Comparison of ENCODE assay signal across 1 cellular context in genomic region chr1:12619396-12620141, GRCh38.
TF ChIP-seq lines count a peak whose summit lies in the region.

No MANE protein-coding gene starts in this region.

TF ChIP-seq in HepG2, 621 proteins besides CTCF, POLR2A, EP300 and RAD21 (continued from another document and continues in another):
- TF ChIP-seq ZNF710 (CRISPR knock-in tag; IDR thresholded peaks at IDR 0.05; ENCODE audit: borderline replicate concordance), result peak; percentile 22; the same call in 1 of the 2 replicates
- TF ChIP-seq NFKB2 (CRISPR knock-in tag; IDR thresholded peaks at IDR 0.05; ENCODE audit: borderline replicate concordance), result no peak
- 0 out of 2 replicates have a peak, but pooled peaks have one; percentile 81 for TF ChIP-seq ZNF674 (CRISPR knock-in tag; IDR thresholded peaks at IDR 0.05; ENCODE audit: low read depth)
- TF ChIP-seq RFX3 (CRISPR knock-in tag; IDR thresholded peaks at IDR 0.05), result no peak
- TF ChIP-seq FOXA1 (IDR thresholded peaks at IDR 0.05), result no peak
- TF ChIP-seq FOXA1 (CRISPR knock-in tag; IDR thresholded peaks at IDR 0.05), result no peak
- no peak for TF ChIP-seq ZBTB8A (CRISPR knock-in tag; IDR thresholded peaks at IDR 0.05; ENCODE audit: borderline replicate concordance, low read depth)
- TF ChIP-seq ZFP37 (CRISPR knock-in tag; IDR thresholded peaks at IDR 0.05; ENCODE audit: borderline replicate concordance), result no peak
- TF ChIP-seq THRA (CRISPR knock-in tag; IDR thresholded peaks at IDR 0.05; ENCODE audit: borderline replicate concordance), result no peak
- no peak for TF ChIP-seq SIN3A (IDR thresholded peaks at IDR 0.05; ENCODE audit: borderline replicate concordance, low read depth, low read length)
- no peak; the same call in 1 of the 2 replicates for TF ChIP-seq CBX5 (CRISPR knock-in tag; IDR thresholded peaks at IDR 0.05; ENCODE audit: borderline replicate concordance)
- TF ChIP-seq WIZ (CRISPR knock-in tag; IDR thresholded peaks at IDR 0.05), result no peak
- TF ChIP-seq HMG20A (CRISPR knock-in tag; IDR thresholded peaks at IDR 0.05; ENCODE audit: borderline replicate concordance), result no peak
- TF ChIP-seq MTERF4 (CRISPR knock-in tag; IDR thresholded peaks at IDR 0.05), result no peak
- TF ChIP-seq ZNF121 (CRISPR knock-in tag; IDR thresholded peaks at IDR 0.05), result no peak
- TF ChIP-seq ZNF749 (CRISPR knock-in tag; IDR thresholded peaks at IDR 0.05; ENCODE audit: borderline replicate concordance), result no peak
- TF ChIP-seq NFIC (IDR thresholded peaks at IDR 0.05; ENCODE audit: low read length), result no peak
- TF ChIP-seq ZNF337 (CRISPR knock-in tag; IDR thresholded peaks at IDR 0.05; ENCODE audit: borderline replicate concordance, low read depth), result no peak
- no peak for TF ChIP-seq ZNF615 (CRISPR knock-in tag; IDR thresholded peaks at IDR 0.05; ENCODE audit: borderline replicate concordance)
- TF ChIP-seq HNF4A (CRISPR knock-in tag; IDR thresholded peaks at IDR 0.05), result no peak
- TF ChIP-seq MXD3 (CRISPR knock-in tag; IDR thresholded peaks at IDR 0.05), result 0 out of 2 replicates have a peak, but pooled peaks have one; percentile 21
- TF ChIP-seq MEF2D (CRISPR knock-in tag; IDR thresholded peaks at IDR 0.05), result no peak
- no peak for TF ChIP-seq MED8 (CRISPR knock-in tag; IDR thresholded peaks at IDR 0.05; ENCODE audit: insufficient replicate concordance)
- 0 out of 2 replicates have a peak, but pooled peaks have one; percentile 45 for TF ChIP-seq ZZZ3 (CRISPR knock-in tag; IDR thresholded peaks at IDR 0.05; ENCODE audit: borderline replicate concordance)
- TF ChIP-seq ZNF354B (CRISPR knock-in tag; IDR thresholded peaks at IDR 0.05), result no peak
- no peak for TF ChIP-seq ZNF598 (CRISPR knock-in tag; IDR thresholded peaks at IDR 0.05; ENCODE audit: borderline replicate concordance)
- TF ChIP-seq SNAPC5 (CRISPR knock-in tag; IDR thresholded peaks at IDR 0.05; ENCODE audit: borderline replicate concordance), result no peak
- no peak for TF ChIP-seq ZNF142 (CRISPR knock-in tag; IDR thresholded peaks at IDR 0.05)
- no peak for TF ChIP-seq GRHL1 (CRISPR knock-in tag; conservative IDR thresholded peaks at IDR 0.05)
- peak; percentile 14; the same call in 1 of the 2 replicates for TF ChIP-seq ZNF512B (CRISPR knock-in tag; IDR thresholded peaks at IDR 0.05; ENCODE audit: borderline replicate concordance)
- TF ChIP-seq ZNF776 (CRISPR knock-in tag; IDR thresholded peaks at IDR 0.05), result 0 out of 2 replicates have a peak, but pooled peaks have one; percentile 56
- TF ChIP-seq HOXA7 (CRISPR knock-in tag; IDR thresholded peaks at IDR 0.05), result no peak
- TF ChIP-seq ZEB1 (IDR thresholded peaks at IDR 0.05; ENCODE audit: insufficient replicate concordance, low read depth), result no peak
- TF ChIP-seq ZNF253 (CRISPR knock-in tag; IDR thresholded peaks at IDR 0.05; ENCODE audit: borderline replicate concordance), result no peak
- no peak for TF ChIP-seq IRF9 (CRISPR knock-in tag; IDR thresholded peaks at IDR 0.05; ENCODE audit: borderline replicate concordance)
- TF ChIP-seq TIGD3 (CRISPR knock-in tag; IDR thresholded peaks at IDR 0.05; ENCODE audit: borderline replicate concordance), result no peak
- no peak for TF ChIP-seq ZNF3 (CRISPR knock-in tag; IDR thresholded peaks at IDR 0.05)
- no peak for TF ChIP-seq ZNF552 (CRISPR knock-in tag; IDR thresholded peaks at IDR 0.05; ENCODE audit: borderline replicate concordance)
- no peak for TF ChIP-seq ZNF850 (CRISPR knock-in tag; conservative IDR thresholded peaks at IDR 0.05)
- TF ChIP-seq BORCS8-MEF2B (CRISPR knock-in tag; IDR thresholded peaks at IDR 0.05), result peak; percentile 22; the same call in 1 of the 2 replicates
- TF ChIP-seq ZBTB3 (CRISPR knock-in tag; IDR thresholded peaks at IDR 0.05; ENCODE audit: borderline replicate concordance, low read depth), result no peak
- TF ChIP-seq ZNF639 (CRISPR knock-in tag; conservative IDR thresholded peaks at IDR 0.05), result no peak
- no peak for TF ChIP-seq ZSCAN25 (CRISPR knock-in tag; IDR thresholded peaks at IDR 0.05)
- TF ChIP-seq LCORL (IDR thresholded peaks at IDR 0.05), result no peak
- peak; percentile 57 for TF ChIP-seq LCORL (CRISPR knock-in tag; IDR thresholded peaks at IDR 0.05)
- TF ChIP-seq YEATS2 (CRISPR knock-in tag; IDR thresholded peaks at IDR 0.05; ENCODE audit: borderline replicate concordance), result no peak
